21 cellular contexts compared by ENCODE assay signal in genomic region chr2:156653670-156654069, GRCh38.
DNase-seq lines count a peak whose midpoint lies in the region; TF ChIP-seq lines count a peak whose summit lies in the region.
"Had no signal": no experiment of that assay in that cellular context is flagged by ENCODE, and none has a peak within 500 bp of the region (broad histone marks: within the 10 kb centered on the region; RNA-seq: fewer than 3 reads in every experiment).

No MANE protein-coding gene starts in this region.

- no peak overlapping the region for H3K4me3 Mint-ChIP-seq in Calu3 (ENCODE audit: low read depth, unreplicated experiment)
- H3K4me3 Mint-ChIP-seq: B cell; CD4-positive, CD25-positive, alpha-beta regulatory T cell; CD8-positive, alpha-beta T cell; HFFc6 had no signal

- peak overlapping the region; percentile 13 for H3K27ac Mint-ChIP-seq in Calu3 (ENCODE audit: unreplicated experiment)
- H3K27ac Mint-ChIP-seq: B cell; CD4-positive, CD25-positive, alpha-beta regulatory T cell; CD8-positive, alpha-beta T cell; HFFc6 had no signal

- H3K9me3 Mint-ChIP-seq in Calu3 (ENCODE audit: low read depth, unreplicated experiment): no peaks in the 10 kb centered on the region
- H3K9me3 Mint-ChIP-seq: CD4-positive, CD25-positive, alpha-beta regulatory T cell; CD8-positive, alpha-beta T cell had no signal

- intact Hi-C loops in Calu3 (cut with micrococcal nuclease; ENCODE audit: unreplicated experiment): no loop called here
- intact Hi-C loops in dorsolateral prefrontal cortex (cut with DNase I): no loop called here

- H3K4me3 ChIP-seq in LNCaP clone FGC (ENCODE audit: low read depth, low read length) (no peak overlapping the region), epithelial cell of esophagus (ENCODE audit: low read length) (no peak overlapping the region), dorsolateral prefrontal cortex (no peak overlapping the region)
- H3K4me3 ChIP-seq: BLaER1, HAP-1 had no signal

- DNase-seq in DMS 273 (lab: John Stamatoyannopoulos, UW; ENCODE audit: unreplicated experiment) (peak; percentile 16), DMS 273 treated with DMSO at 0.1 percent for 48 hours (lab: John Stamatoyannopoulos, UW) (no peak), Calu3 (peak; percentile 9), LNCaP clone FGC (ENCODE audit: low read depth) (peak; percentile 43), epithelial cell of esophagus (ENCODE audit: low read depth) (peak; percentile 69), activated gamma-delta T cell (lab: John Stamatoyannopoulos, UW) (no peak), dorsolateral prefrontal cortex (no peak), HuH-7 (ENCODE audit: low spot score) (no peak)
- DNase-seq: Caco-2; CD4-positive, CD25-positive, alpha-beta regulatory T cell; CD8-positive, alpha-beta T cell; DMS153; DMS79 treated with DMSO at 0.1 percent for 48 hours; GF-D8; GOT3; HFFc6 had no signal

- H3K27ac ChIP-seq in dorsolateral prefrontal cortex: no peak overlapping the region
- H3K27ac ChIP-seq: 22Rv1, BLaER1, C4-2B had no signal

- BruUV-seq in Calu3 (replicated peaks; lab: Mats Ljungman, UMichigan): no TSS peak

- CTCF ChIA-PET in Calu3 (lab: Charles Lee): no interaction called here

- no peaks in the 10 kb centered on the region for H3K36me3 Mint-ChIP-seq in Calu3 (ENCODE audit: insufficient read depth, unreplicated experiment)
- H3K36me3 Mint-ChIP-seq: CD4-positive, CD25-positive, alpha-beta regulatory T cell; CD8-positive, alpha-beta T cell had no signal

- TF ChIP-seq CTCF in Calu3 (IDR thresholded peaks at IDR 0.05; ENCODE audit: unreplicated experiment) (no peak), LNCaP clone FGC (IDR thresholded peaks at IDR 0.05; ENCODE audit: control insufficient read depth, extremely low read depth, insufficient read depth) (no peak), epithelial cell of esophagus (IDR thresholded peaks at IDR 0.05; ENCODE audit: insufficient read depth, low read depth, low read length, missing control alignments) (no peak), dorsolateral prefrontal cortex (IDR thresholded peaks at IDR 0.05 in 54 of 56, conservative IDR thresholded peaks at IDR 0.05 in 2 of 56; ENCODE audit: low read depth in 1 of 56, partially characterized antibody in 56 of 56) (no peak)

- H3K4me1 Mint-ChIP-seq in Calu3 (ENCODE audit: low read depth, unreplicated experiment): peaks cover 11% of the 10 kb centered on the region
- H3K4me1 Mint-ChIP-seq: B cell; CD4-positive, CD25-positive, alpha-beta regulatory T cell had no signal

- no peaks in the 10 kb centered on the region for H3K27me3 ChIP-seq in dorsolateral prefrontal cortex
- H3K27me3 ChIP-seq: BLaER1 had no signal

- no peaks in the 10 kb centered on the region for H3K27me3 Mint-ChIP-seq in Calu3 (ENCODE audit: unreplicated experiment)
- H3K27me3 Mint-ChIP-seq: B cell; CD4-positive, CD25-positive, alpha-beta regulatory T cell had no signal

Comparison
In these comparisons a context has a peak if more than half of its experiments do, and no peak if none do; other contexts are left out.
1. DNase-seq: peak in DMS 273 (single experiment), Calu3 (single experiment), LNCaP clone FGC (single experiment) and epithelial cell of esophagus (single experiment); none in DMS 273 treated with DMSO at 0.1 percent for 48 hours (single experiment), activated gamma-delta T cell (single experiment), dorsolateral prefrontal cortex (0 of 10) and HuH-7 (single experiment).